ENCODE assay signal across 1 cellular context in genomic region chr12:2854669-2855453, GRCh38.
TF ChIP-seq lines count a peak whose summit lies in the region.

No MANE protein-coding gene starts in this region.

TF ChIP-seq in HepG2, 621 proteins besides CTCF, POLR2A, EP300 and RAD21:
- no peak for TF ChIP-seq ZNF17 (CRISPR knock-in tag; IDR thresholded peaks at IDR 0.05)
- TF ChIP-seq CBX1 (IDR thresholded peaks at IDR 0.05; ENCODE audit: low read depth), result no peak
- TF ChIP-seq TBX2 (CRISPR knock-in tag; IDR thresholded peaks at IDR 0.05; ENCODE audit: borderline replicate concordance), result no peak
- TF ChIP-seq ZNF883 (CRISPR knock-in tag; IDR thresholded peaks at IDR 0.05; ENCODE audit: not compliant biosample characterization), result no peak
